11 cellular contexts compared by ENCODE assay signal in the genomic region with DNA sequence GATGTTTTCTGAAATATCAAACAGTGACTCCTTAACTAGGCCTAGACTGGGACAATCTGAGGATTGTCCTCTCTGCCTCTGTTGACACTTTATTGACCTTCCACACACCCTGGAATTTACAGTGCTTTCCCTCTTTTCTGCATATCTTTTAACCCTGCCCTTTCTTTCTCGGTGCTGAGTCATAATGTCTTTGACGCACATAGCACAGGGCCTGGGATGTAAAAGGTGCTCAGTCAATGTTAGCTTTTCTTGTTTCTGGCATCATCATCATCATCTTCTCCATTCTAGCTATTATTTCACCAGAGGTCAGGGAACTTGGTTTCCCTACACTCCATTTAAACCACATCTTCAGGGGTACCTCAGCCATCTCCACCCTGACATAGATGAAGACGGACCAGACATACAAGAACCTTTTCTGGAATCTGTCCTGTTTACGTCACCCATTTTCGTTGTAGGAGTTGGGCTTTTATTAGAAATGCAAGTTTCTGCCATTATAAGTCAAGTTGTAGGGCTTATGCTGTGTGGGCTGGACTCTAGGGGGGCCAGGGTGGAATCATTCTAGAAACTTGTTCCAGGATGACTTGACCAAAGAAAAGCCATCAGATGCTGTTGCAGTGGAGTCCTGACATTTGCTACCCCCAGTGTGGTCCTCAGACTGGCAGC. TPM values are rescaled to one million over a fixed set of nuclear protein-coding genes. Genes with fewer than 3 reads are reported as not detected.
DNase-seq lines count a peak whose midpoint lies in the region; ATAC-seq and TF ChIP-seq lines count a peak whose summit lies in the region.
"Had no signal": no experiment of that assay in that cellular context is flagged by ENCODE, and none has a peak within 500 bp of the region (broad histone marks: within the 10 kb centered on the region; RNA-seq: fewer than 3 reads in every experiment).

No MANE protein-coding gene starts in this region.

- no peaks in the 10 kb centered on the region for H3K27me3 Mint-ChIP-seq in activated naive CD4-positive, alpha-beta T cell treated with anti-CD3 and anti-CD28 coated beads, Interleukin-2, amount 50 U/mL, for 24 hours
- H3K27me3 Mint-ChIP-seq in activated naive CD8-positive, alpha-beta T cell treated with anti-CD3 and anti-CD28 coated beads for 36 hours = no peaks in the 10 kb centered on the region

- DNase-seq in activated naive CD4-positive, alpha-beta T cell treated with Interleukin-2 at 50 U/mL for 16 hours = no peak
- no peak for DNase-seq in activated naive CD8-positive, alpha-beta T cell treated with anti-CD3 and anti-CD28 coated beads for 36 hours
- no peak for DNase-seq in hepatocyte (ENCODE audit: low spot score)
- DNase-seq in thyroid gland = no peak
- DNase-seq in NCI-H2081 (lab: John Stamatoyannopoulos, UW) = no peak
- no peak for DNase-seq in CD1c-positive myeloid dendritic cell (ENCODE audit: extremely low spot score)
- DNase-seq: NCI-H1092, retina, SHP77 treated with DMSO at 0.1 percent for 48 hours had no signal

- H3K27ac ChIP-seq in hepatocyte (peak overlapping the region; percentile 84), thyroid gland (peak overlapping the region in 2 of 3 donors; percentile 86 to 93)

- no peaks in the 10 kb centered on the region for H4K20me1 ChIP-seq in hepatocyte (ENCODE audit: insufficient read depth, poor library complexity, severe bottlenecking)

- H3K79me2 ChIP-seq in hepatocyte = peaks cover 53% of the 10 kb centered on the region

- ATAC-seq in HG03280 (IDR thresholded peaks at IDR 0.05; ENCODE audit: unreplicated experiment) = no peak

- no peaks in the 10 kb centered on the region for H3K27me3 ChIP-seq in hepatocyte
- H3K27me3 ChIP-seq in thyroid gland = no peaks in the 10 kb centered on the region

- no peaks in the 10 kb centered on the region for H3K36me3 ChIP-seq in hepatocyte (replicated peaks; ENCODE audit: insufficient read depth, low read depth)
- peaks cover 0 to 5% of the 10 kb centered on the region in 2 donors for H3K36me3 ChIP-seq in thyroid gland

- H3K36me3 Mint-ChIP-seq in activated naive CD4-positive, alpha-beta T cell treated with anti-CD3 and anti-CD28 coated beads, Interleukin-2, amount 50 U/mL, for 24 hours = peaks cover 11% of the 10 kb centered on the region
- H3K36me3 Mint-ChIP-seq in activated naive CD8-positive, alpha-beta T cell treated with anti-CD3 and anti-CD28 coated beads for 36 hours = peaks cover 22% of the 10 kb centered on the region

- H3K4me2 ChIP-seq in hepatocyte = no peak overlapping the region

- intact Hi-C loops in thyroid gland (cut with DNase I) = no loop called here

- WGBS in hepatocyte (ENCODE audit: low lambda C conversion rate, missing lambda C conversion rate) = 84% methylated on average over 5 of the region's 5 CpGs
- WGBS in thyroid gland, 2 donors = 90 to 98% methylated on average over 5 of the region's 5 CpGs

- H3K9me2 ChIP-seq in hepatocyte (replicated peaks; ENCODE audit: insufficient read depth) = no peaks in the 10 kb centered on the region

- peaks cover 80% of the 10 kb centered on the region for H3K4me1 Mint-ChIP-seq in activated naive CD4-positive, alpha-beta T cell treated with anti-CD3 and anti-CD28 coated beads, Interleukin-2, amount 50 U/mL, for 24 hours
- H3K4me1 Mint-ChIP-seq in activated naive CD8-positive, alpha-beta T cell treated with anti-CD3 and anti-CD28 coated beads for 36 hours = peaks cover 59% of the 10 kb centered on the region

- no peak for TF ChIP-seq CTCF in hepatocyte (IDR thresholded peaks at IDR 0.05; ENCODE audit: poor library complexity)
- TF ChIP-seq CTCF in thyroid gland (IDR thresholded peaks at IDR 0.05) = no peak

- H3K9me3 Mint-ChIP-seq in activated naive CD4-positive, alpha-beta T cell treated with anti-CD3 and anti-CD28 coated beads, Interleukin-2, amount 50 U/mL, for 24 hours = no peaks in the 10 kb centered on the region
- peaks cover 2% of the 10 kb centered on the region for H3K9me3 Mint-ChIP-seq in activated naive CD8-positive, alpha-beta T cell treated with anti-CD3 and anti-CD28 coated beads for 36 hours

- H3K9me3 ChIP-seq in hepatocyte (ENCODE audit: low read depth) (no peaks in the 10 kb centered on the region), thyroid gland (no peaks in the 10 kb centered on the region)

- peak overlapping the region; percentile 28 for H3K4me3 Mint-ChIP-seq in activated naive CD4-positive, alpha-beta T cell treated with anti-CD3 and anti-CD28 coated beads, Interleukin-2, amount 50 U/mL, for 24 hours
- no peak overlapping the region for H3K4me3 Mint-ChIP-seq in activated naive CD8-positive, alpha-beta T cell treated with anti-CD3 and anti-CD28 coated beads for 36 hours

- TF ChIP-seq POLR2A in thyroid gland (IDR thresholded peaks at IDR 0.05) = no peak

- H3K4me1 ChIP-seq in hepatocyte (ENCODE audit: insufficient read depth) = peaks cover 38% of the 10 kb centered on the region
- H3K4me1 ChIP-seq in thyroid gland = peaks cover 52 to 64% of the 10 kb centered on the region in 2 donors

- H2AFZ ChIP-seq in hepatocyte = no peak overlapping the region

- H3K4me3 ChIP-seq in hepatocyte = no peak overlapping the region
- no peak overlapping the region for H3K4me3 ChIP-seq in thyroid gland (replicated peaks in 1 of 3)

- peak overlapping the region; percentile 99 for H3K27ac Mint-ChIP-seq in activated naive CD4-positive, alpha-beta T cell treated with anti-CD3 and anti-CD28 coated beads, Interleukin-2, amount 50 U/mL, for 24 hours
- H3K27ac Mint-ChIP-seq in activated naive CD8-positive, alpha-beta T cell treated with anti-CD3 and anti-CD28 coated beads for 36 hours = peak overlapping the region; percentile 98

RNA-seq across cellular contexts. Expression of gene ZBTB38, which starts 46.6 kb away (rescaled TPM):
- total RNA-seq in activated naive CD8-positive, alpha-beta T cell treated with anti-CD3 and anti-CD28 coated beads for 36 hours = 10 to 100 TPM; 14.7 to 16.7 TPM
- 122 and 140 TPM in 2 replicates for total RNA-seq in hepatocyte
- polyA plus RNA-seq in hepatocyte = 31.6 and 32.7 TPM in 2 replicates
- 100 to 1,000 TPM; 143 to 185 (median 165) TPM for total RNA-seq in thyroid gland
